Comparison of ENCODE assay signal across 1 cellular context in genomic region chr5:115308815-115309214, GRCh38.
TF ChIP-seq lines count a peak whose summit lies in the region.

No MANE protein-coding gene starts in this region.

TF ChIP-seq in HCT116, 20 proteins besides CTCF, POLR2A, EP300 and RAD21 (continued from another document):
- TF ChIP-seq MAX (IDR thresholded peaks at IDR 0.05) (no peak), FOSL1 (IDR thresholded peaks at IDR 0.05; ENCODE audit: low read depth) (no peak), YY1 (IDR thresholded peaks at IDR 0.05; ENCODE audit: extremely low read depth, insufficient replicate concordance, low read depth, low read length) (no peak), ZNF274 (IDR thresholded peaks at IDR 0.05; ENCODE audit: low read depth, low read length) (no peak), ZFX (IDR thresholded peaks at IDR 0.05) (no peak), EZH2 (IDR thresholded peaks at IDR 0.05) (no peak), SRF (IDR thresholded peaks at IDR 0.05; ENCODE audit: low read depth) (no peak), CBX3 (IDR thresholded peaks at IDR 0.05; ENCODE audit: low read depth) (no peak), CEBPB (IDR thresholded peaks at IDR 0.05; ENCODE audit: low read depth) (no peak), ELF1 (IDR thresholded peaks at IDR 0.05; ENCODE audit: borderline replicate concordance, low read depth) (no peak), POLR2AphosphoS5 (IDR thresholded peaks at IDR 0.05; ENCODE audit: low read depth, low read length) (no peak), SP1 (IDR thresholded peaks at IDR 0.05; ENCODE audit: low read depth) (no peak), JUND (IDR thresholded peaks at IDR 0.05) (no peak)
